Comparison of ENCODE assay signal across 36 cellular contexts in genomic region chr13:92966341-92966740, GRCh38.
"Had no signal": no experiment of that assay in that cellular context is flagged by ENCODE, and none has a peak within 500 bp of the region (broad histone marks: within the 10 kb centered on the region; RNA-seq: fewer than 3 reads in every experiment).

No MANE protein-coding gene starts in this region.

- H3K36me3 ChIP-seq: adrenal gland, brain microvascular endothelial cell, breast epithelium had no signal

- H3K27me3 Mint-ChIP-seq: activated B cell treated with CpG ODN at 0.5 μM for 24 hours; activated CD4-positive, alpha-beta memory T cell treated with anti-CD3 and anti-CD28 coated beads for 36 hours; activated CD4-positive, alpha-beta T cell treated with anti-CD3 and anti-CD28 coated beads, Interleukin-2, amount 10 ng/mL, durations not matched to agents 24 days and 14 days; activated CD8-positive, alpha-beta T cell treated with anti-CD3 and anti-CD28 coated beads for 36 hours; activated naive CD8-positive, alpha-beta T cell treated with anti-CD3 and anti-CD28 coated beads for 36 hours; activated T-helper 17 cell treated with anti-CD3 and anti-CD28 coated beads, Interleukin-2, amount 50 U/mL, for 72 hours had no signal

- H3K4me3 ChIP-seq: adrenal gland, body of pancreas, breast epithelium had no signal

- DNase-seq: activated B cell treated with CpG ODN at 0.5 μM for 24 hours; activated CD4-positive, alpha-beta memory T cell treated with anti-CD3 and anti-CD28 coated beads for 36 hours; activated CD4-positive, alpha-beta T cell treated with anti-CD3 and anti-CD28 coated beads for 4 hours; activated CD4-positive, alpha-beta T cell treated with anti-CD3 and anti-CD28 coated beads, Interleukin-2, amount 10 ng/mL, durations not matched to agents 24 days and 14 days; activated CD4-positive, alpha-beta T cell treated with anti-CD3 and anti-CD28 coated beads, Interleukin-2, amount 50 U/mL, for 1 hour; activated CD4-positive, alpha-beta T cell treated with anti-CD3 and anti-CD28 coated beads, Interleukin-2, amount 50 U/mL, for 4 hours; activated CD4-positive, CD25-positive, alpha-beta regulatory T cell treated with anti-CD3 and anti-CD28 coated beads, Interleukin-2, amount 50 U/mL, for 72 hours; activated CD8-positive, alpha-beta memory T cell treated with anti-CD3 and anti-CD28 coated beads, Interleukin-2, amount 50 U/mL, for 4 hours; activated CD8-positive, alpha-beta T cell treated with anti-CD3 and anti-CD28 coated beads for 36 hours; activated effector memory CD4-positive, alpha-beta T cell treated with anti-CD3 and anti-CD28 coated beads, Interleukin-2, amount 50 U/mL, for 16 hours; activated gamma-delta T cell treated with Interleukin-2 at 50 U/mL for 16 hours; activated naive CD4-positive, alpha-beta T cell; activated naive CD4-positive, alpha-beta T cell treated with anti-CD3 and anti-CD28 coated beads for 36 hours; activated naive CD4-positive, alpha-beta T cell treated with anti-CD3 and anti-CD28 coated beads, Interleukin-2, amount 50 U/mL, for 16 hours; activated naive CD8-positive, alpha-beta T cell treated with anti-CD3 and anti-CD28 coated beads for 36 hours; activated T-cell treated with anti-CD3 and anti-CD28 coated beads for 4 hours; activated T-cell treated with anti-CD3 and anti-CD28 coated beads, Interleukin-2, amount 50 U/mL, for 1 hour; activated T-cell treated with anti-CD3 and anti-CD28 coated beads, Interleukin-2, amount 50 U/mL, for 4 hours; activated T-cell treated with anti-CD3 and anti-CD28 coated beads, Interleukin-2, amount 50 U/mL, for 72 hours; adrenal gland; amniotic stem cell; aorta; body of pancreas; brain microvascular endothelial cell; central memory CD4-positive, alpha-beta T cell; T-helper 2 cell; T-helper 9 cell had no signal

- H3K4me1 ChIP-seq: adrenal gland, breast epithelium had no signal

- FAIRE-seq: astrocyte, TTC549 had no signal

- H3K4me3 Mint-ChIP-seq: activated B cell treated with CpG ODN at 0.5 μM for 24 hours; activated CD4-positive, alpha-beta memory T cell treated with anti-CD3 and anti-CD28 coated beads for 36 hours; activated CD4-positive, alpha-beta T cell treated with anti-CD3 and anti-CD28 coated beads, Interleukin-2, amount 10 ng/mL, durations not matched to agents 24 days and 14 days; activated CD8-positive, alpha-beta T cell treated with anti-CD3 and anti-CD28 coated beads for 36 hours; activated naive CD4-positive, alpha-beta T cell treated with anti-CD3 and anti-CD28 coated beads for 36 hours; activated naive CD8-positive, alpha-beta T cell treated with anti-CD3 and anti-CD28 coated beads for 36 hours; activated T-cell treated with anti-CD3 and anti-CD28 coated beads, Interleukin-2, amount 50 U/mL, for 4 hours; activated T-cell treated with anti-CD3 and anti-CD28 coated beads, Interleukin-2, amount 50 U/mL, for 72 hours; activated T-helper 1 cell treated with anti-CD3 and anti-CD28 coated beads, Interleukin-12 subunit alpha, Interleukin-12 subunit beta, Interleukin-2, Interleukin-4 antibody, amounts not matched to agents 30 ng/mL and 10 ng/mL and 1 ng/mL, durations not matched to agents 14 hours and 24 hours and 36 hours; activated T-helper 17 cell treated with anti-CD3 and anti-CD28 coated beads, Interleukin-2, amount 50 U/mL, for 72 hours; T-helper 1 cell treated with Interleukin-12 subunit alpha and Interleukin-12 subunit beta and Interleukin-4 antibody, amounts not matched to agents 30 μg/mL and 1 μg/mL, for 36 hours; T-helper 2 cell treated with Interferon-gamma antibody and Interleukin-4, amounts not matched to agents 5 μg/mL and 100 μg/mL, for 36 hours had no signal

- H3K9me3 Mint-ChIP-seq: activated CD4-positive, alpha-beta T cell treated with anti-CD3 and anti-CD28 coated beads, Interleukin-2, amount 10 ng/mL, durations not matched to agents 24 days and 14 days; activated CD8-positive, alpha-beta T cell treated with anti-CD3 and anti-CD28 coated beads for 36 hours; activated naive CD4-positive, alpha-beta T cell treated with anti-CD3 and anti-CD28 coated beads, Interleukin-2, amount 50 U/mL, for 72 hours; activated naive CD8-positive, alpha-beta T cell treated with anti-CD3 and anti-CD28 coated beads for 36 hours had no signal

- H3K27ac ChIP-seq: adrenal gland, brain microvascular endothelial cell, breast epithelium, VCaP had no signal

- ATAC-seq: activated CD8-positive, alpha-beta T cell treated with anti-CD3 and anti-CD28 coated beads for 36 hours; activated naive CD4-positive, alpha-beta T cell treated with anti-CD3 and anti-CD28 coated beads, Interleukin-2, amount 50 U/mL, for 72 hours; activated T-cell treated with anti-CD3 and anti-CD28 coated beads, Interleukin-2, amount 50 U/mL, for 4 hours; activated T-cell treated with anti-CD3 and anti-CD28 coated beads, Interleukin-2, amount 50 U/mL, for 72 hours; activated T-helper 17 cell treated with anti-CD3 and anti-CD28 coated beads, Interleukin-2, amount 50 U/mL, for 72 hours had no signal

- H3K9me3 ChIP-seq: adrenal gland, body of pancreas, breast epithelium had no signal

- H3K27me3 ChIP-seq: adrenal gland, body of pancreas, brain microvascular endothelial cell, breast epithelium had no signal

- H3K36me3 Mint-ChIP-seq: activated CD4-positive, alpha-beta memory T cell treated with anti-CD3 and anti-CD28 coated beads for 36 hours; activated naive CD4-positive, alpha-beta T cell treated with anti-CD3 and anti-CD28 coated beads, Interleukin-2, amount 50 U/mL, for 72 hours; activated naive CD8-positive, alpha-beta T cell treated with anti-CD3 and anti-CD28 coated beads for 36 hours had no signal

- H3K27ac Mint-ChIP-seq: activated B cell treated with CpG ODN at 0.5 μM for 24 hours; activated CD4-positive, alpha-beta memory T cell treated with anti-CD3 and anti-CD28 coated beads for 36 hours; activated CD4-positive, alpha-beta T cell treated with anti-CD3 and anti-CD28 coated beads, Interleukin-2, amount 10 ng/mL, durations not matched to agents 24 days and 14 days; activated CD8-positive, alpha-beta T cell treated with anti-CD3 and anti-CD28 coated beads for 36 hours; activated naive CD4-positive, alpha-beta T cell treated with anti-CD3 and anti-CD28 coated beads for 36 hours; activated naive CD4-positive, alpha-beta T cell treated with anti-CD3 and anti-CD28 coated beads, Interleukin-2, amount 50 U/mL, for 72 hours; activated naive CD8-positive, alpha-beta T cell treated with anti-CD3 and anti-CD28 coated beads for 36 hours; activated T-cell treated with anti-CD3 and anti-CD28 coated beads, Interleukin-2, amount 50 U/mL, for 72 hours; activated T-helper 1 cell treated with anti-CD3 and anti-CD28 coated beads, Interleukin-12 subunit alpha, Interleukin-12 subunit beta, Interleukin-2, Interleukin-4 antibody, amounts not matched to agents 30 ng/mL and 10 ng/mL and 1 ng/mL, durations not matched to agents 14 hours and 24 hours and 36 hours; activated T-helper 17 cell treated with anti-CD3 and anti-CD28 coated beads, Interleukin-2, amount 50 U/mL, for 72 hours; T-helper 1 cell treated with Interleukin-12 subunit alpha and Interleukin-12 subunit beta and Interleukin-4 antibody, amounts not matched to agents 30 μg/mL and 1 μg/mL, for 36 hours; T-helper 2 cell treated with Interferon-gamma antibody and Interleukin-4, amounts not matched to agents 5 μg/mL and 100 μg/mL, for 36 hours had no signal

- H3K4me1 Mint-ChIP-seq: activated B cell treated with CpG ODN at 0.5 μM for 24 hours; activated CD4-positive, alpha-beta T cell treated with anti-CD3 and anti-CD28 coated beads, Interleukin-2, amount 10 ng/mL, durations not matched to agents 24 days and 14 days; activated naive CD8-positive, alpha-beta T cell treated with anti-CD3 and anti-CD28 coated beads for 36 hours; activated T-helper 17 cell treated with anti-CD3 and anti-CD28 coated beads, Interleukin-2, amount 50 U/mL, for 72 hours had no signal
